8 cellular contexts compared by ENCODE assay signal in genomic region chr1:20484526-20485462, GRCh38. TPM values are rescaled to one million over a fixed set of nuclear protein-coding genes. Genes with fewer than 3 reads are reported as not detected.
DNase-seq lines count a peak whose midpoint lies in the region; TF ChIP-seq lines count a peak whose summit lies in the region.

No MANE protein-coding gene starts in this region.

- H3K27ac ChIP-seq in duodenal mucosa (ENCODE audit: low read depth, low read length) (peak overlapping the region; percentile 63), mucosa of rectum (ENCODE audit: low read depth in 2 of 2, low read length in 2 of 2) (peak overlapping the region; percentile 86 to 100)

- H3K9me3 ChIP-seq in MG63 (peaks cover 2% of the 10 kb centered on the region; the same call in 1 of the 2 replicates), duodenal mucosa (ENCODE audit: control insufficient read depth in 1 of 2, low read length in 2 of 2) (no peaks in the 10 kb centered on the region), mucosa of rectum (ENCODE audit: control insufficient read depth in 2 of 2, low read length in 2 of 2) (no peaks in the 10 kb centered on the region)

- H3K27me3 ChIP-seq in BJ (ENCODE audit: control insufficient read depth, insufficient read depth, low read length) (peaks cover 3% of the 10 kb centered on the region), MG63 (no peaks in the 10 kb centered on the region), duodenal mucosa (ENCODE audit: control insufficient read depth in 1 of 2, insufficient read depth in 2 of 2, low read length in 2 of 2) (peaks cover 0 to 6% of the 10 kb centered on the region in 2 donors), mucosa of rectum (ENCODE audit: control insufficient read depth in 2 of 2, insufficient read depth in 2 of 2, low read length in 2 of 2) (no peaks in the 10 kb centered on the region)

- TF ChIP-seq CTCF in BJ (IDR thresholded peaks at IDR 0.05; ENCODE audit: insufficient read depth, low read depth, low read length): no peak

- POLR2A ChIA-PET in BJ (lab: Charles Lee): interaction anchor here (0.5 kb wide), 1 partner anchor 10 kb away, joined by 3 read pairs; no protein-coding TSS in a partner anchor

- H3K4me1 ChIP-seq in duodenal mucosa (ENCODE audit: control insufficient read depth in 1 of 2, insufficient read depth in 2 of 2, low read length in 2 of 2): peaks cover 34 to 42% of the 10 kb centered on the region in 2 donors
- peaks cover 48 to 56% of the 10 kb centered on the region in 2 donors for H3K4me1 ChIP-seq in mucosa of rectum (ENCODE audit: control insufficient read depth in 2 of 2, insufficient read depth in 2 of 2, low read length in 2 of 2)

- DNase-seq in BJ (ENCODE audit: low read depth) (no peak), MG63 (no peak), OCI-M1 (lab: John Stamatoyannopoulos, UW) (no peak), SIG-M5 treated with dmso at 0.1 percent for 504 hours (lab: John Stamatoyannopoulos, UW; ENCODE audit: unreplicated experiment) (no peak), CD1c-positive myeloid dendritic cell (ENCODE audit: extremely low spot score) (no peak)
- no peak for DNase-seq in activated CD4-positive, alpha-beta T cell treated with anti-CD3 and anti-CD28 coated beads for 4 hours

- H3K9ac ChIP-seq in duodenal mucosa (ENCODE audit: low read depth in 1 of 2, low read length in 2 of 2) (peak overlapping the region; percentile 83 to 86), mucosa of rectum (ENCODE audit: low read depth in 1 of 2, low read length in 2 of 2) (peak overlapping the region; percentile 93 to 98)

- H3K4me3 ChIP-seq in BJ (ENCODE audit: low read depth, low read length): peak overlapping the region; percentile 90
- peak overlapping the region; percentile 61 for H3K4me3 ChIP-seq in MG63
- H3K4me3 ChIP-seq in duodenal mucosa (ENCODE audit: low read depth in 1 of 2, low read length in 2 of 2): peak overlapping the region; percentile 82 to 84
- peak overlapping the region; percentile 82 to 88 for H3K4me3 ChIP-seq in mucosa of rectum (ENCODE audit: low read length in 2 of 2)

- CTCF ChIA-PET in BJ (lab: Yijun Ruan, JAX): interaction anchor here (1.1 to 2.7 kb wide), 9 partner anchors 9 to 567 kb away, joined by 3 to 11 read pairs (median 5); no protein-coding TSS in a partner anchor

- H3K36me3 ChIP-seq in BJ (ENCODE audit: control insufficient read depth, insufficient read depth, low read length) (0 out of 2 replicates have a peak, but pooled peaks cover 1% of the 10 kb centered on the region), MG63 (peaks cover 10% of the 10 kb centered on the region), duodenal mucosa (ENCODE audit: control insufficient read depth in 1 of 2, insufficient read depth in 2 of 2, low read length in 2 of 2) (no peaks in the 10 kb centered on the region), mucosa of rectum (ENCODE audit: control insufficient read depth in 2 of 2, insufficient read depth in 2 of 2, low read length in 2 of 2) (no peaks in the 10 kb centered on the region)

RNA-seq across cellular contexts. Expression of gene CAMK2N1, which starts 1.2 kb away (rescaled TPM):
- 23.5 and 40.2 TPM in 2 replicates for polyA plus RNA-seq in BJ (2011; rRNA removed)
- 9.6 and 14.8 TPM in 2 replicates for polyA minus RNA-seq in BJ (2011; rRNA and poly(A)+ RNA removed)
- 20.5 and 31.6 TPM in 2 replicates for total RNA-seq in MG63 (2014; rRNA removed; shearing (Covaris generic); ENCODE audit: low replicate concordance)

RNA-seq across cellular contexts. Expression of gene MUL1, which starts 23.2 kb away (rescaled TPM):
- polyA plus RNA-seq in BJ (2011; rRNA removed): 30.3 and 46.1 TPM in 2 replicates
- 19.8 and 26.5 TPM in 2 replicates for polyA minus RNA-seq in BJ (2011; rRNA and poly(A)+ RNA removed)
- total RNA-seq in MG63 (2014; rRNA removed; shearing (Covaris generic); ENCODE audit: low replicate concordance): 12.1 and 14.3 TPM in 2 replicates
